Comparison of ENCODE assay signal across 40 cellular contexts in the genomic region with DNA sequence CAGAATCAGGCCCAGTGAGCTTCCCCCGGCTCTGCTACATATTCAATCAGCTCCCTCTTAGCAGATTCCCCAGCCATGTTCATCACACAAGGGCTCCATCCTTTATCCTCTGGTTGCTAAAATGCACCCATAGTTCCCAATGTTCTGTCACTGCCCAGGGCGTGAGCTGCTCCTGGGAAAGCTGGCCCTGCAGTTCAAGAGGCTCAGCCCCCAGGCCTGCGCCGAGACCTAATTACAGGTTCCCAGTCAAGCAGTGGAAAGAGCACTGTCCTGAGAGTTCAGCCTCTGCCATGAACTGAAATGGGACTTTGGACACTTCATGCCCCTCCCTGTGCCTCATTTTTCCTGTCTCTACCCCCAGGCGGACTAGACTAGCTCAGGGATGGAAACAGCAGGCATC.
"Had no signal": no experiment of that assay in that cellular context is flagged by ENCODE, and none has a peak within 500 bp of the region (broad histone marks: within the 10 kb centered on the region; RNA-seq: fewer than 3 reads in every experiment).

No MANE protein-coding gene starts in this region.

- H3K9me3 Mint-ChIP-seq: activated naive CD4-positive, alpha-beta T cell treated with anti-CD3 and anti-CD28 coated beads, Interleukin-2, amount 10 ng/mL, durations not matched to agents 7 days and 5 days; activated naive CD4-positive, alpha-beta T cell treated with anti-CD3 and anti-CD28 coated beads, Interleukin-2, amount 50 U/mL, for 24 hours; activated naive CD8-positive, alpha-beta T cell treated with anti-CD3 and anti-CD28 coated beads, Interleukin-2, amount 50 U/mL, for 24 hours; activated T-cell treated with anti-CD3 and anti-CD28 coated beads, Interleukin-2, amount 50 U/mL, for 4 hours; activated T-helper 1 cell treated with anti-CD3 and anti-CD28 coated beads, Interleukin-12 subunit alpha, Interleukin-12 subunit beta, Interleukin-2, Interleukin-4 antibody, amounts not matched to agents 30 ng/mL and 10 ng/mL and 1 ng/mL, durations not matched to agents 14 hours and 24 hours and 36 hours; activated T-helper 2 cell treated with anti-CD3 and anti-CD28 coated beads, Interferon-gamma antibody, Interleukin-2, Interleukin-4, amounts not matched to agents 10 μg/mL and 5 μg/mL and 100 μg/mL, durations not matched to agents 14 hours and 24 hours and 36 hours; central memory CD8-positive, alpha-beta T cell had no signal

- H3K4me1 Mint-ChIP-seq: activated naive CD4-positive, alpha-beta T cell treated with anti-CD3 and anti-CD28 coated beads, Interleukin-2, amount 10 ng/mL, durations not matched to agents 7 days and 5 days; activated naive CD4-positive, alpha-beta T cell treated with anti-CD3 and anti-CD28 coated beads, Interleukin-2, amount 50 U/mL, for 24 hours; activated naive CD8-positive, alpha-beta T cell treated with anti-CD3 and anti-CD28 coated beads for 36 hours; activated naive CD8-positive, alpha-beta T cell treated with anti-CD3 and anti-CD28 coated beads, Interleukin-2, amount 10 ng/mL, durations not matched to agents 7 days and 5 days; activated naive CD8-positive, alpha-beta T cell treated with anti-CD3 and anti-CD28 coated beads, Interleukin-2, amount 50 U/mL, for 24 hours; activated T-helper 17 cell treated with anti-CD3 and anti-CD28 coated beads, Interleukin-2, amount 50 U/mL, for 72 hours; central memory CD8-positive, alpha-beta T cell had no signal

- FAIRE-seq: astrocyte had no signal

- H3K4me3 Mint-ChIP-seq: activated naive CD4-positive, alpha-beta T cell treated with anti-CD3 and anti-CD28 coated beads for 36 hours; activated naive CD4-positive, alpha-beta T cell treated with anti-CD3 and anti-CD28 coated beads, Interleukin-2, amount 10 ng/mL, durations not matched to agents 7 days and 5 days; activated naive CD4-positive, alpha-beta T cell treated with anti-CD3 and anti-CD28 coated beads, Interleukin-2, amount 50 U/mL, for 24 hours; activated naive CD8-positive, alpha-beta T cell; activated naive CD8-positive, alpha-beta T cell treated with anti-CD3 and anti-CD28 coated beads for 36 hours; activated naive CD8-positive, alpha-beta T cell treated with anti-CD3 and anti-CD28 coated beads, Interleukin-2, amount 10 ng/mL, durations not matched to agents 7 days and 5 days; activated naive CD8-positive, alpha-beta T cell treated with anti-CD3 and anti-CD28 coated beads, Interleukin-2, amount 50 U/mL, for 24 hours; activated T-cell treated with anti-CD3 and anti-CD28 coated beads, Interleukin-2, amount 50 U/mL, for 24 hours; activated T-cell treated with anti-CD3 and anti-CD28 coated beads, Interleukin-2, amount 50 U/mL, for 4 hours; activated T-cell treated with anti-CD3 and anti-CD28 coated beads, Interleukin-2, amount 50 U/mL, for 72 hours; activated T-helper 1 cell treated with anti-CD3 and anti-CD28 coated beads, Interleukin-12 subunit alpha, Interleukin-12 subunit beta, Interleukin-2, Interleukin-4 antibody, amounts not matched to agents 30 ng/mL and 10 ng/mL and 1 ng/mL, durations not matched to agents 14 hours and 24 hours and 36 hours; activated T-helper 17 cell treated with anti-CD3 and anti-CD28 coated beads, Interleukin-2, amount 50 U/mL, for 72 hours; brain; central memory CD8-positive, alpha-beta T cell had no signal

- H3K4me1 ChIP-seq: adrenal gland, ascending aorta, body of pancreas, breast epithelium had no signal

- DNase-seq: activated effector memory CD4-positive, alpha-beta T cell treated with anti-CD3 and anti-CD28 coated beads, Interleukin-2, amount 50 U/mL, for 16 hours; activated effector memory CD4-positive, alpha-beta T cell treated with Interleukin-2 at 50 U/mL for 16 hours; activated gamma-delta T cell; activated gamma-delta T cell treated with Interleukin-2 at 50 U/mL for 16 hours; activated naive CD4-positive, alpha-beta T cell; activated naive CD4-positive, alpha-beta T cell treated with anti-CD3 and anti-CD28 coated beads for 36 hours; activated naive CD4-positive, alpha-beta T cell treated with anti-CD3 and anti-CD28 coated beads, Interleukin-2, amount 10 ng/mL, durations not matched to agents 7 days and 5 days; activated naive CD4-positive, alpha-beta T cell treated with anti-CD3 and anti-CD28 coated beads, Interleukin-2, amount 50 U/mL, for 16 hours; activated naive CD4-positive, alpha-beta T cell treated with Interleukin-2 at 50 U/mL for 16 hours; activated naive CD8-positive, alpha-beta T cell treated with anti-CD3 and anti-CD28 coated beads for 36 hours; activated naive CD8-positive, alpha-beta T cell treated with anti-CD3 and anti-CD28 coated beads, Interleukin-2, amount 10 ng/mL, durations not matched to agents 7 days and 5 days; activated naive CD8-positive, alpha-beta T cell treated with anti-CD3 and anti-CD28 coated beads, Interleukin-2, amount 50 U/mL, for 24 hours; activated T-cell treated with anti-CD3 and anti-CD28 coated beads for 4 hours; activated T-cell treated with anti-CD3 and anti-CD28 coated beads, Interleukin-2, amount 50 U/mL, for 1 hour; activated T-cell treated with anti-CD3 and anti-CD28 coated beads, Interleukin-2, amount 50 U/mL, for 24 hours; activated T-cell treated with anti-CD3 and anti-CD28 coated beads, Interleukin-2, amount 50 U/mL, for 4 hours; activated T-cell treated with anti-CD3 and anti-CD28 coated beads, Interleukin-2, amount 50 U/mL, for 48 hours; activated T-cell treated with anti-CD3 and anti-CD28 coated beads, Interleukin-2, amount 50 U/mL, for 72 hours; amniotic stem cell; amygdala; anterior cingulate cortex; aorta; body of pancreas; brain microvascular endothelial cell; caudate nucleus; central memory CD4-positive, alpha-beta T cell; cerebellar nuclear complex had no signal

- H3K27me3 ChIP-seq: adrenal gland, ascending aorta, body of pancreas, brain microvascular endothelial cell, breast epithelium had no signal

- H3K27me3 Mint-ChIP-seq: activated naive CD4-positive, alpha-beta T cell treated with anti-CD3 and anti-CD28 coated beads, Interleukin-2, amount 10 ng/mL, durations not matched to agents 7 days and 5 days; activated naive CD4-positive, alpha-beta T cell treated with anti-CD3 and anti-CD28 coated beads, Interleukin-2, amount 50 U/mL, for 24 hours; activated T-cell treated with anti-CD3 and anti-CD28 coated beads, Interleukin-2, amount 50 U/mL, for 24 hours had no signal

- H3K4me3 ChIP-seq: adrenal gland, ascending aorta, body of pancreas, breast epithelium, cardiac muscle cell had no signal

- H3K36me3 ChIP-seq: adrenal gland, brain microvascular endothelial cell, breast epithelium, cardiac muscle cell had no signal

- H3K9me3 ChIP-seq: adrenal gland, ascending aorta, body of pancreas had no signal

- H3K27ac Mint-ChIP-seq: activated naive CD4-positive, alpha-beta T cell treated with anti-CD3 and anti-CD28 coated beads for 36 hours; activated naive CD4-positive, alpha-beta T cell treated with anti-CD3 and anti-CD28 coated beads, Interleukin-2, amount 10 ng/mL, durations not matched to agents 7 days and 5 days; activated naive CD4-positive, alpha-beta T cell treated with anti-CD3 and anti-CD28 coated beads, Interleukin-2, amount 50 U/mL, for 24 hours; activated naive CD4-positive, alpha-beta T cell treated with anti-CD3 and anti-CD28 coated beads, Interleukin-2, amount 50 U/mL, for 72 hours; activated naive CD8-positive, alpha-beta T cell; activated naive CD8-positive, alpha-beta T cell treated with anti-CD3 and anti-CD28 coated beads for 36 hours; activated naive CD8-positive, alpha-beta T cell treated with anti-CD3 and anti-CD28 coated beads, Interleukin-2, amount 10 ng/mL, durations not matched to agents 7 days and 5 days; activated naive CD8-positive, alpha-beta T cell treated with anti-CD3 and anti-CD28 coated beads, Interleukin-2, amount 50 U/mL, for 24 hours; activated T-cell treated with anti-CD3 and anti-CD28 coated beads, Interleukin-2, amount 50 U/mL, for 24 hours; activated T-cell treated with anti-CD3 and anti-CD28 coated beads, Interleukin-2, amount 50 U/mL, for 72 hours; activated T-helper 1 cell treated with anti-CD3 and anti-CD28 coated beads, Interleukin-12 subunit alpha, Interleukin-12 subunit beta, Interleukin-2, Interleukin-4 antibody, amounts not matched to agents 30 ng/mL and 10 ng/mL and 1 ng/mL, durations not matched to agents 14 hours and 24 hours and 36 hours; activated T-helper 17 cell treated with anti-CD3 and anti-CD28 coated beads, Interleukin-2, amount 50 U/mL, for 72 hours; activated T-helper 2 cell treated with anti-CD3 and anti-CD28 coated beads, Interferon-gamma antibody, Interleukin-2, Interleukin-4, amounts not matched to agents 10 μg/mL and 5 μg/mL and 100 μg/mL, durations not matched to agents 14 hours and 24 hours and 36 hours had no signal

- H3K36me3 Mint-ChIP-seq: activated naive CD4-positive, alpha-beta T cell treated with anti-CD3 and anti-CD28 coated beads, Interleukin-2, amount 10 ng/mL, durations not matched to agents 7 days and 5 days; activated naive CD4-positive, alpha-beta T cell treated with anti-CD3 and anti-CD28 coated beads, Interleukin-2, amount 50 U/mL, for 24 hours; activated naive CD4-positive, alpha-beta T cell treated with anti-CD3 and anti-CD28 coated beads, Interleukin-2, amount 50 U/mL, for 72 hours; activated naive CD8-positive, alpha-beta T cell; activated naive CD8-positive, alpha-beta T cell treated with anti-CD3 and anti-CD28 coated beads for 36 hours; activated naive CD8-positive, alpha-beta T cell treated with anti-CD3 and anti-CD28 coated beads, Interleukin-2, amount 10 ng/mL, durations not matched to agents 7 days and 5 days; brain had no signal

- H3K27ac ChIP-seq: adrenal gland, ascending aorta, body of pancreas, brain microvascular endothelial cell, breast epithelium, cardiac muscle cell had no signal

- ATAC-seq: activated naive CD4-positive, alpha-beta T cell treated with anti-CD3 and anti-CD28 coated beads, Interleukin-2, amount 50 U/mL, for 72 hours; activated naive CD8-positive, alpha-beta T cell treated with anti-CD3 and anti-CD28 coated beads, Interleukin-2, amount 50 U/mL, for 24 hours; activated T-cell treated with anti-CD3 and anti-CD28 coated beads, Interleukin-2, amount 50 U/mL, for 4 hours; activated T-cell treated with anti-CD3 and anti-CD28 coated beads, Interleukin-2, amount 50 U/mL, for 72 hours; activated T-helper 17 cell treated with anti-CD3 and anti-CD28 coated beads, Interleukin-2, amount 50 U/mL, for 72 hours; body of pancreas had no signal
